17 cellular contexts compared by ENCODE assay signal in genomic region chr7:74207586-74207985, GRCh38. TPM values are rescaled to one million over a fixed set of nuclear protein-coding genes. Genes with fewer than 3 reads are reported as not detected.
DNase-seq lines count a peak whose midpoint lies in the region; ATAC-seq and TF ChIP-seq lines count a peak whose summit lies in the region.
"Had no signal": no experiment of that assay in that cellular context is flagged by ENCODE, and none has a peak within 500 bp of the region (broad histone marks: within the 10 kb centered on the region; RNA-seq: fewer than 3 reads in every experiment).

No MANE protein-coding gene starts in this region.

- H2BK120ac ChIP-seq in mesenchymal stem cell (ENCODE audit: low read depth, low read length) = no peak overlapping the region

- H3K79me1 ChIP-seq in mesenchymal stem cell (replicated peaks; ENCODE audit: low read length, poor library complexity, severe bottlenecking) = no peaks in the 10 kb centered on the region

- H3K4me3 Mint-ChIP-seq in activated CD4-positive, alpha-beta T cell treated with anti-CD3 and anti-CD28 coated beads, Interleukin-2, amount 10 ng/mL, durations not matched to agents 24 days and 14 days = peak overlapping the region; percentile 21
- H3K4me3 Mint-ChIP-seq in chondrocyte (ENCODE audit: unreplicated experiment) (no peak overlapping the region), MCF 10A (ENCODE audit: unreplicated experiment) (no peak overlapping the region)
- peak overlapping the region; percentile 47 for H3K4me3 Mint-ChIP-seq in stimulated activated effector memory CD8-positive, alpha-beta T cell treated with anti-CD3 and anti-CD28 coated beads, Interleukin-12 subunit alpha, Interleukin-12 subunit beta, amount 100 ng/mL, for 72 hours

- peaks cover 23% of the 10 kb centered on the region for H3K4me1 Mint-ChIP-seq in activated CD4-positive, alpha-beta T cell treated with anti-CD3 and anti-CD28 coated beads, Interleukin-2, amount 10 ng/mL, durations not matched to agents 24 days and 14 days
- peaks cover 5% of the 10 kb centered on the region for H3K4me1 Mint-ChIP-seq in chondrocyte (ENCODE audit: low read depth)
- H3K4me1 Mint-ChIP-seq in stimulated activated effector memory CD8-positive, alpha-beta T cell treated with anti-CD3 and anti-CD28 coated beads, Interleukin-12 subunit alpha, Interleukin-12 subunit beta, amount 100 ng/mL, for 72 hours = peaks cover 20% of the 10 kb centered on the region
- H3K4me1 Mint-ChIP-seq in MCF 10A (ENCODE audit: insufficient read depth, unreplicated experiment) = peaks cover 10% of the 10 kb centered on the region

- H3K9me3 ChIP-seq in mesenchymal stem cell (ENCODE audit: control insufficient read depth, low read length) = no peaks in the 10 kb centered on the region
- H3K9me3 ChIP-seq: SJCRH30 had no signal

- H3K9ac ChIP-seq in mesenchymal stem cell (ENCODE audit: low read length) = no peak overlapping the region

- H3K23ac ChIP-seq in mesenchymal stem cell (ENCODE audit: low read length in 2 of 2) = no peak overlapping the region

- POLR2A ChIA-PET in MCF 10A (lab: Yijun Ruan, JAX) = interaction anchor here (0.8 kb wide), 1 partner anchor 186 kb away, joined by 4 read pairs; no protein-coding TSS in a partner anchor

- TF ChIP-seq CTCF in chondrocyte (IDR thresholded peaks at IDR 0.05) (no peak), MCF 10A (IDR thresholded peaks at IDR 0.05; ENCODE audit: unreplicated experiment) (no peak)

- intact Hi-C loops in activated CD4-positive, alpha-beta T cell treated with anti-CD3 and anti-CD28 coated beads, Interleukin-2, amount 10 ng/mL, durations not matched to agents 24 days and 14 days (cut with micrococcal nuclease) = loop anchor here (5.0 kb wide), 2 partner anchors 45 to 140 kb away; partner anchors contain the start of gene RFC2
- intact Hi-C loops in MCF 10A (cut with micrococcal nuclease) = loop anchor here (2.0 kb wide), 1 partner anchor 141 kb away; no protein-coding TSS in a partner anchor

- ATAC-seq in stimulated activated effector memory CD8-positive, alpha-beta T cell treated with anti-CD3 and anti-CD28 coated beads, Interleukin-12 subunit alpha, Interleukin-12 subunit beta, amount 100 ng/mL, for 72 hours = no peak
- no peak for ATAC-seq in GM18861 (IDR thresholded peaks at IDR 0.05; ENCODE audit: unreplicated experiment)

- no peak overlapping the region for H2BK15ac ChIP-seq in mesenchymal stem cell (ENCODE audit: low read depth, poor library complexity, severe bottlenecking)

- no peak overlapping the region for H3K27ac ChIP-seq in mesenchymal stem cell (ENCODE audit: low read length, poor library complexity, severe bottlenecking)
- H3K27ac ChIP-seq: HL-60, SJCRH30 had no signal

- H3K18ac ChIP-seq in mesenchymal stem cell (ENCODE audit: low read depth in 1 of 2, low read length in 2 of 2) = no peak overlapping the region

- H3K27me3 Mint-ChIP-seq in activated CD4-positive, alpha-beta T cell treated with anti-CD3 and anti-CD28 coated beads, Interleukin-2, amount 10 ng/mL, durations not matched to agents 24 days and 14 days = no peaks in the 10 kb centered on the region
- H3K27me3 Mint-ChIP-seq in chondrocyte (ENCODE audit: low read depth) (no peaks in the 10 kb centered on the region), MCF 10A (ENCODE audit: insufficient read depth, unreplicated experiment) (no peaks in the 10 kb centered on the region)

- H3K27ac Mint-ChIP-seq in activated CD4-positive, alpha-beta T cell treated with anti-CD3 and anti-CD28 coated beads, Interleukin-2, amount 10 ng/mL, durations not matched to agents 24 days and 14 days = no peak overlapping the region
- H3K27ac Mint-ChIP-seq in chondrocyte (ENCODE audit: unreplicated experiment) (no peak overlapping the region), MCF 10A (ENCODE audit: low read depth, unreplicated experiment) (no peak overlapping the region)
- no peak overlapping the region for H3K27ac Mint-ChIP-seq in stimulated activated effector memory CD8-positive, alpha-beta T cell treated with anti-CD3 and anti-CD28 coated beads, Interleukin-12 subunit alpha, Interleukin-12 subunit beta, amount 100 ng/mL, for 72 hours

- H3K4me1 ChIP-seq in mesenchymal stem cell (ENCODE audit: control insufficient read depth, insufficient read depth, low read depth, low read length) = peaks cover 10% of the 10 kb centered on the region

- no peak for DNase-seq in activated CD4-positive, alpha-beta T cell treated with anti-CD3 and anti-CD28 coated beads, Interleukin-2, amount 10 ng/mL, durations not matched to agents 24 days and 14 days
- DNase-seq in activated CD4-positive, alpha-beta T cell treated with anti-CD3 and anti-CD28 coated beads for 48 hours = no peak
- DNase-seq in chondrocyte (ENCODE audit: low spot score) (peak; percentile 60), mesenchymal stem cell (no peak), NCI-H1694 (lab: John Stamatoyannopoulos, UW) (no peak), MCF 10A (ENCODE audit: unreplicated experiment) (no peak)
- no peak for DNase-seq in stimulated activated effector memory CD8-positive, alpha-beta T cell treated with anti-CD3 and anti-CD28 coated beads, Interleukin-12 subunit alpha, Interleukin-12 subunit beta, amount 100 ng/mL, for 72 hours (ENCODE audit: low spot score in 2 of 2)
- DNase-seq: 8988T, C1 segment of cervical spinal cord, GF-D8, NCI-H1417 treated with DMSO at 0.1 percent for 48 hours, NCI-H2029 treated with DMSO at 0.1 percent for 48 hours, NCI-H748 treated with DMSO at 0.1 percent for 48 hours, SJCRH30 had no signal

- no peak overlapping the region for H4K8ac ChIP-seq in mesenchymal stem cell (ENCODE audit: low read length)

- no peaks in the 10 kb centered on the region for H3K9me3 Mint-ChIP-seq in activated CD4-positive, alpha-beta T cell treated with anti-CD3 and anti-CD28 coated beads, Interleukin-2, amount 10 ng/mL, durations not matched to agents 24 days and 14 days
- H3K9me3 Mint-ChIP-seq in chondrocyte (ENCODE audit: low read depth) (no peaks in the 10 kb centered on the region), MCF 10A (ENCODE audit: unreplicated experiment) (no peaks in the 10 kb centered on the region)
- no peaks in the 10 kb centered on the region for H3K9me3 Mint-ChIP-seq in stimulated activated effector memory CD8-positive, alpha-beta T cell treated with anti-CD3 and anti-CD28 coated beads, Interleukin-12 subunit alpha, Interleukin-12 subunit beta, amount 100 ng/mL, for 72 hours

- H3K4me3 ChIP-seq in mesenchymal stem cell (ENCODE audit: insufficient read depth in 1 of 2, low read depth in 1 of 2, low read length in 2 of 2) = no peak overlapping the region
- H3K4me3 ChIP-seq: K562, SJCRH30 had no signal

- CTCF ChIA-PET in MCF 10A (lab: Yijun Ruan, JAX) = interaction anchor here (0.6 to 12.7 kb wide), 26 partner anchors 10 to 460 kb away, joined by 3 to 217 read pairs (median 8); no protein-coding TSS in a partner anchor

- no peak overlapping the region for H2AK5ac ChIP-seq in mesenchymal stem cell (ENCODE audit: low read length, severe bottlenecking)

- H3K4me2 ChIP-seq in mesenchymal stem cell (ENCODE audit: low read length, poor library complexity, severe bottlenecking) = no peak overlapping the region

- BruUV-seq in MCF 10A (replicated peaks; lab: Mats Ljungman, UMichigan) = no TSS peak

- H3K14ac ChIP-seq in mesenchymal stem cell (ENCODE audit: low read length in 2 of 2) = no peak overlapping the region

- H4K91ac ChIP-seq in mesenchymal stem cell (ENCODE audit: low read length) = peak overlapping the region; percentile 53

- no peak overlapping the region for H3K4ac ChIP-seq in mesenchymal stem cell (ENCODE audit: low read depth in 1 of 2, low read length in 2 of 2)

- H3K36me3 ChIP-seq in mesenchymal stem cell (ENCODE audit: control insufficient read depth in 1 of 2, insufficient read depth in 2 of 2, low read depth in 1 of 2, low read length in 2 of 2) = no peaks in the 10 kb centered on the region
- H3K36me3 ChIP-seq: SJCRH30 had no signal

- peak overlapping the region in 1 of 2 experiments; percentile 37 for H2BK12ac ChIP-seq in mesenchymal stem cell (ENCODE audit: low read length in 2 of 2)

- H2BK5ac ChIP-seq in mesenchymal stem cell (ENCODE audit: low read depth, low read length, poor library complexity, severe bottlenecking) = no peak overlapping the region

- no peaks in the 10 kb centered on the region for H3K36me3 Mint-ChIP-seq in activated CD4-positive, alpha-beta T cell treated with anti-CD3 and anti-CD28 coated beads, Interleukin-2, amount 10 ng/mL, durations not matched to agents 24 days and 14 days (ENCODE audit: low read depth)
- H3K36me3 Mint-ChIP-seq in chondrocyte (ENCODE audit: low read depth) (no peaks in the 10 kb centered on the region), MCF 10A (ENCODE audit: insufficient read depth, unreplicated experiment) (no peaks in the 10 kb centered on the region)
- H3K36me3 Mint-ChIP-seq in stimulated activated effector memory CD8-positive, alpha-beta T cell treated with anti-CD3 and anti-CD28 coated beads, Interleukin-12 subunit alpha, Interleukin-12 subunit beta, amount 100 ng/mL, for 72 hours = peaks cover 6% of the 10 kb centered on the region

- WGBS in mesenchymal stem cell = 98% methylated on average over 11 of the region's 11 CpGs

- no peak overlapping the region for H2AFZ ChIP-seq in mesenchymal stem cell (ENCODE audit: low read depth, low read length)

- H3K27me3 ChIP-seq in mesenchymal stem cell (ENCODE audit: control insufficient read depth in 1 of 2, insufficient read depth in 1 of 2, low read length in 2 of 2) = no peaks in the 10 kb centered on the region
- H3K27me3 ChIP-seq: SJCRH30 had no signal

RNA-seq across cellular contexts. Expression of gene LAT2, which starts 2.2 kb away (rescaled TPM):
- total RNA-seq in activated CD4-positive, alpha-beta T cell treated with anti-CD3 and anti-CD28 coated beads, Interleukin-2, amount 10 ng/mL, durations not matched to agents 24 days and 14 days = 13.8 and 16.9 TPM in 2 replicates
- total RNA-seq in chondrocyte (0.56 to 1.5 TPM (median 1.2 TPM) in 3 replicates), MCF 10A (2022) (6.7 and 12.6 TPM in 2 replicates)
- 0.35 TPM for polyA plus RNA-seq in mesenchymal stem cell (2013, experiment 1 of 2)
- polyA plus RNA-seq in mesenchymal stem cell (2013, experiment 2 of 2) = 0.52 TPM

RNA-seq across cellular contexts. Expression of gene EIF4H, which starts 33.4 kb away (rescaled TPM):
- 384 and 389 TPM in 2 replicates for total RNA-seq in activated CD4-positive, alpha-beta T cell treated with anti-CD3 and anti-CD28 coated beads, Interleukin-2, amount 10 ng/mL, durations not matched to agents 24 days and 14 days
- total RNA-seq in chondrocyte (209 to 219 TPM (median 217 TPM) in 3 replicates), MCF 10A (2022) (365 and 420 TPM in 2 replicates)
- 203 TPM for polyA plus RNA-seq in mesenchymal stem cell (2013, experiment 1 of 2)
- 198 TPM for polyA plus RNA-seq in mesenchymal stem cell (2013, experiment 2 of 2)

RNA-seq across cellular contexts. Expression of gene RFC2, which starts 46.6 kb away (rescaled TPM):
- total RNA-seq in activated CD4-positive, alpha-beta T cell treated with anti-CD3 and anti-CD28 coated beads, Interleukin-2, amount 10 ng/mL, durations not matched to agents 24 days and 14 days = 88.0 and 94.7 TPM in 2 replicates
- 11.0 to 18.4 TPM (median 11.3 TPM) in 3 replicates for total RNA-seq in chondrocyte
- 17.3 TPM for polyA plus RNA-seq in mesenchymal stem cell (2013, experiment 1 of 2)
- polyA plus RNA-seq in mesenchymal stem cell (2013, experiment 2 of 2) = 16.3 TPM
- total RNA-seq in MCF 10A (2022) = 16.3 and 35.0 TPM in 2 replicates

Comparison
In these comparisons a context has a peak if more than half of its experiments do, and no peak if none do; other contexts are left out.
1. H3K4me3 Mint-ChIP-seq: peak in activated CD4-positive, alpha-beta T cell treated with anti-CD3 and anti-CD28 coated beads, Interleukin-2, amount 10 ng/mL, durations not matched to agents 24 days and 14 days (single experiment) and stimulated activated effector memory CD8-positive, alpha-beta T cell treated with anti-CD3 and anti-CD28 coated beads, Interleukin-12 subunit alpha, Interleukin-12 subunit beta, amount 100 ng/mL, for 72 hours (single experiment); none in chondrocyte (single experiment) and MCF 10A (single experiment).